ENCODE assay signal across 9 cellular contexts in the genomic region with DNA sequence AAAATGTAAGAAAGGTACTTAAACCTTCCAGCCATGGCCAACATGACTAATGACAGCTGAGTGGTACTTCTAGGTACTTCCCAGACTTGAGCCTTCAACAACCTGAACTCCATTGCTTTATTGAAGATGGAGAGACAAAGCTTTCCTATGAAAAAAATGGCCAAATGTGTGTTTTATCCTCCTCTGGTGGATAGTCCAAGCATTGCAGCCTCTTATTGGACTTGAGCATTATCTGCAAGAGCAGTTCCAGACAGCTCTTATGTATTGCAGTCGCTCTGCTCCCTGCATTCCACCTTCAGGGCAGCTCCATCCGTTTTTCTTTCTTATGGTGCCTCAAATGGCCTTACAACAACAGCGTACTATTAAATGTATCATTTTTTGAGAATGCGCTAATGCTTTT.
A peak's percentile ranks its signal among the peaks of the same experiment; 100 is the strongest.
DNase-seq lines count a peak whose midpoint lies in the region; ATAC-seq lines count a peak whose summit lies in the region.
"Had no signal": no experiment of that assay in that cellular context is flagged by ENCODE, and none has a peak within 500 bp of the region (broad histone marks: within the 10 kb centered on the region; RNA-seq: fewer than 3 reads in every experiment).

No MANE protein-coding gene starts in this region.

- peak; percentile 22 for DNase-seq in Caki2 (ENCODE audit: low read depth)
- peak; percentile 3 for DNase-seq in LHCN-M2 (ENCODE audit: low read depth)
- DNase-seq in SJCRH30 = peak; percentile 14 to 45
- peak; percentile 47 for DNase-seq in iPS-NIHi7 (ENCODE audit: extremely low spot score)
- DNase-seq in T-helper 2 cell treated with Interferon-gamma antibody and Interleukin-4, amounts not matched to agents 5 μg/mL and 100 μg/mL, for 36 hours (ENCODE audit: low spot score) = no peak
- DNase-seq in activated T-helper 1 cell treated with anti-CD3 and anti-CD28 coated beads, Interleukin-12 subunit alpha, Interleukin-12 subunit beta, Interleukin-2, Interleukin-4 antibody, amounts not matched to agents 30 ng/mL and 10 ng/mL and 1 ng/mL, durations not matched to agents 14 hours and 24 hours and 36 hours (ENCODE audit: low spot score) = no peak
- no peak for DNase-seq in GF-D8 (lab: John Stamatoyannopoulos, UW)

- no peaks in the 10 kb centered on the region for H3K36me3 Mint-ChIP-seq in T-helper 2 cell treated with Interferon-gamma antibody and Interleukin-4, amounts not matched to agents 5 μg/mL and 100 μg/mL, for 36 hours (ENCODE audit: low read depth)
- H3K36me3 Mint-ChIP-seq in activated T-helper 1 cell treated with anti-CD3 and anti-CD28 coated beads, Interleukin-12 subunit alpha, Interleukin-12 subunit beta, Interleukin-2, Interleukin-4 antibody, amounts not matched to agents 30 ng/mL and 10 ng/mL and 1 ng/mL, durations not matched to agents 14 hours and 24 hours and 36 hours (ENCODE audit: low read depth) = no peaks in the 10 kb centered on the region

- H3K27ac ChIP-seq in SJCRH30 = no peak overlapping the region
- H3K27ac ChIP-seq: thoracic aorta had no signal

- no peaks in the 10 kb centered on the region for H3K36me3 ChIP-seq in SJCRH30
- H3K36me3 ChIP-seq: thoracic aorta had no signal

- H3K4me3 Mint-ChIP-seq in T-helper 2 cell treated with Interferon-gamma antibody and Interleukin-4, amounts not matched to agents 5 μg/mL and 100 μg/mL, for 36 hours = no peak overlapping the region
- no peak overlapping the region for H3K4me3 Mint-ChIP-seq in activated T-helper 1 cell treated with anti-CD3 and anti-CD28 coated beads, Interleukin-12 subunit alpha, Interleukin-12 subunit beta, Interleukin-2, Interleukin-4 antibody, amounts not matched to agents 30 ng/mL and 10 ng/mL and 1 ng/mL, durations not matched to agents 14 hours and 24 hours and 36 hours

- no peaks in the 10 kb centered on the region for H3K9me3 Mint-ChIP-seq in T-helper 2 cell treated with Interferon-gamma antibody and Interleukin-4, amounts not matched to agents 5 μg/mL and 100 μg/mL, for 36 hours
- H3K9me3 Mint-ChIP-seq in activated T-helper 1 cell treated with anti-CD3 and anti-CD28 coated beads, Interleukin-12 subunit alpha, Interleukin-12 subunit beta, Interleukin-2, Interleukin-4 antibody, amounts not matched to agents 30 ng/mL and 10 ng/mL and 1 ng/mL, durations not matched to agents 14 hours and 24 hours and 36 hours = no peaks in the 10 kb centered on the region

- no peak overlapping the region for H3K27ac Mint-ChIP-seq in T-helper 2 cell treated with Interferon-gamma antibody and Interleukin-4, amounts not matched to agents 5 μg/mL and 100 μg/mL, for 36 hours
- H3K27ac Mint-ChIP-seq in activated T-helper 1 cell treated with anti-CD3 and anti-CD28 coated beads, Interleukin-12 subunit alpha, Interleukin-12 subunit beta, Interleukin-2, Interleukin-4 antibody, amounts not matched to agents 30 ng/mL and 10 ng/mL and 1 ng/mL, durations not matched to agents 14 hours and 24 hours and 36 hours = no peak overlapping the region

- H3K9me3 ChIP-seq in SJCRH30 (replicated peaks) = no peaks in the 10 kb centered on the region
- H3K9me3 ChIP-seq: thoracic aorta had no signal

- H3K4me1 Mint-ChIP-seq in T-helper 2 cell treated with Interferon-gamma antibody and Interleukin-4, amounts not matched to agents 5 μg/mL and 100 μg/mL, for 36 hours (ENCODE audit: low read depth) = no peaks in the 10 kb centered on the region
- H3K4me1 Mint-ChIP-seq in activated T-helper 1 cell treated with anti-CD3 and anti-CD28 coated beads, Interleukin-12 subunit alpha, Interleukin-12 subunit beta, Interleukin-2, Interleukin-4 antibody, amounts not matched to agents 30 ng/mL and 10 ng/mL and 1 ng/mL, durations not matched to agents 14 hours and 24 hours and 36 hours (ENCODE audit: low read depth) = no peaks in the 10 kb centered on the region

- intact Hi-C loops in activated T-helper 1 cell treated with anti-CD3 and anti-CD28 coated beads, Interleukin-12 subunit alpha, Interleukin-12 subunit beta, Interleukin-2, Interleukin-4 antibody, amounts not matched to agents 30 ng/mL and 10 ng/mL and 1 ng/mL, durations not matched to agents 14 hours and 24 hours and 36 hours (cut with micrococcal nuclease) = no loop called here

- H3K4me1 ChIP-seq in SJCRH30 = no peaks in the 10 kb centered on the region

- in situ Hi-C loops in Caki2 (cut with HindIII; ENCODE audit: low pct_unique_long_range_greater_than_20kb, low sequenced_read_pairs) = no loop called here

- no peak overlapping the region for H3K4me3 ChIP-seq in SJCRH30
- H3K4me3 ChIP-seq: thoracic aorta had no signal

- H3K27me3 ChIP-seq in SJCRH30 = no peaks in the 10 kb centered on the region

- ATAC-seq in GM19395 (IDR thresholded peaks at IDR 0.05; ENCODE audit: unreplicated experiment) = peak; percentile 82

- H3K27me3 Mint-ChIP-seq in T-helper 2 cell treated with Interferon-gamma antibody and Interleukin-4, amounts not matched to agents 5 μg/mL and 100 μg/mL, for 36 hours (ENCODE audit: low read depth) = no peaks in the 10 kb centered on the region
- no peaks in the 10 kb centered on the region for H3K27me3 Mint-ChIP-seq in activated T-helper 1 cell treated with anti-CD3 and anti-CD28 coated beads, Interleukin-12 subunit alpha, Interleukin-12 subunit beta, Interleukin-2, Interleukin-4 antibody, amounts not matched to agents 30 ng/mL and 10 ng/mL and 1 ng/mL, durations not matched to agents 14 hours and 24 hours and 36 hours (ENCODE audit: insufficient read depth)

Comparison
In these comparisons a context has a peak if more than half of its experiments do, and no peak if none do; other contexts are left out.
1. DNase-seq: peak in Caki2 (single experiment), LHCN-M2 (single experiment), SJCRH30 (2 of 2) and iPS-NIHi7 (single experiment); none in T-helper 2 cell treated with Interferon-gamma antibody and Interleukin-4, amounts not matched to agents 5 μg/mL and 100 μg/mL, for 36 hours (single experiment), activated T-helper 1 cell treated with anti-CD3 and anti-CD28 coated beads, Interleukin-12 subunit alpha, Interleukin-12 subunit beta, Interleukin-2, Interleukin-4 antibody, amounts not matched to agents 30 ng/mL and 10 ng/mL and 1 ng/mL, durations not matched to agents 14 hours and 24 hours and 36 hours (single experiment) and GF-D8 (single experiment).